Comparison of ENCODE assay signal across 8 cellular contexts in the genomic region with DNA sequence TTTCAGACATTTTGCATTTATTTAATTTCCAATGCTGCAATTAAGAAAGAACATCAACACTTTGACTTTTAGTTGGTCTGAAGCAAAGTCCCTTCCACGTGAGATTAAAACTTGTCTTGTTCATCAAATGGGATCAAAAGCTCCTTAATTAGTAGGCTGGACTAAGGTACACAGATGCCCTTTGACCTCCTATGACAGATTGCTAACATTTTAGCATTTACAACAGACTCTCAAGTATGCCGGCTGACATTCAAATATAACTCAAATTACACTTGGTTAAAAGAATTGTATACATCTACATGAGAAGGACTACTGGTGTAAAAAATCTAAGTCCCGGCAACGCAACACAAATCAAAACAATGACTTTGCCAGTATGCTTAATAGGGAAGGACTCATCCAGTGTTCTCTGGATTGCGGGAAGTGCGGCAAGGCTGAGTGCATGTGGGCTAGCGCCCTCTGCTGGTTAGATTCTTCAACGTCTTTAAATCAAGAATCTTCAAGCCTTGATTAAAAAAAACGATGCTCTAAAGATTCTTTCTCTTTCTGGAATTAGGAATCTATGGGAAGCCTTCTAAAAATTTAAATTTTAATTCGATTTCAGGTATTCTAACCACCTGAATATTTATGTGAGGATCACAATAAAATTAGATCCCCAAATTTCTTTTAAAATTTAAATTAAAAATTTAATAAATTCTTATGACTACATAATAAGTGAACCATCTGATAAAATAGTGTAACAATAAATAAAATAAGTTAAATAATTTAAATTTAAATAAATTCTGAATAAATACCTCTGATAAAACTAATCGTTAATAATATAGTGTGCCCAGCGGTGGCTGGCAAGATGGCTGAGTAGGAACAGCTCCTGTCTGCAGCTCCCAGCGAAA.
DNase-seq lines count a peak whose midpoint lies in the region; ATAC-seq, FAIRE-seq and TF ChIP-seq lines count a peak whose summit lies in the region.

No MANE protein-coding gene starts in this region.

- H3K27ac Mint-ChIP-seq in activated CD4-positive, alpha-beta memory T cell treated with anti-CD3 and anti-CD28 coated beads for 36 hours = no peak overlapping the region

- H3K36me3 Mint-ChIP-seq in activated CD4-positive, alpha-beta memory T cell treated with anti-CD3 and anti-CD28 coated beads for 36 hours = no peaks in the 10 kb centered on the region

- DNase-seq in GM12891 (ENCODE audit: insufficient read length, low spot score) (peak; percentile 5), NCI-H524 treated with DMSO at 0.1 percent for 48 hours (lab: John Stamatoyannopoulos, UW) (peak; percentile 29), epithelial cell of prostate (ENCODE audit: low read depth, low spot score) (peak; percentile 24), middle frontal gyrus (ENCODE audit: extremely low spot score, low spot score) (peak; percentile 65)
- peak; percentile 49 for DNase-seq in activated CD4-positive, alpha-beta memory T cell treated with anti-CD3 and anti-CD28 coated beads for 36 hours

- H3K4me3 Mint-ChIP-seq in activated CD4-positive, alpha-beta memory T cell treated with anti-CD3 and anti-CD28 coated beads for 36 hours = no peak overlapping the region

- peaks cover 0 to 3% (median 0%) of the 10 kb centered on the region in 5 donors for H3K4me1 ChIP-seq in subcutaneous abdominal adipose tissue (ENCODE audit: control insufficient read depth in 5 of 5, insufficient read depth in 5 of 5, low read length in 5 of 5)

- H3K9me3 Mint-ChIP-seq in activated CD4-positive, alpha-beta memory T cell treated with anti-CD3 and anti-CD28 coated beads for 36 hours = no peaks in the 10 kb centered on the region

- H3K27me3 ChIP-seq in subcutaneous abdominal adipose tissue (ENCODE audit: control insufficient read depth in 5 of 5, insufficient read depth in 4 of 5, low read length in 5 of 5) = peaks cover 0 to 3% (median 0%) of the 10 kb centered on the region in 5 donors

- no peaks in the 10 kb centered on the region for H3K36me3 ChIP-seq in subcutaneous abdominal adipose tissue (ENCODE audit: control insufficient read depth in 5 of 5, insufficient read depth in 5 of 5, low read length in 5 of 5)

- H3K27ac ChIP-seq in epithelial cell of prostate (no peak overlapping the region), subcutaneous abdominal adipose tissue (ENCODE audit: low read depth, low read length) (no peak overlapping the region)

- peak; percentile 85 for ATAC-seq in HG03565 (IDR thresholded peaks at IDR 0.05; ENCODE audit: unreplicated experiment)

- no peak overlapping the region for H3K9ac ChIP-seq in subcutaneous abdominal adipose tissue (ENCODE audit: low read length in 5 of 5)

- peaks cover 5% of the 10 kb centered on the region for H3K27me3 Mint-ChIP-seq in activated CD4-positive, alpha-beta memory T cell treated with anti-CD3 and anti-CD28 coated beads for 36 hours

- intact Hi-C loops in activated CD4-positive, alpha-beta memory T cell treated with anti-CD3 and anti-CD28 coated beads for 36 hours (cut with micrococcal nuclease) = loop anchor here (1.0 to 10.0 kb wide), 4 partner anchors 931 to 1936 kb away; no protein-coding TSS in a partner anchor

- CTCF ChIA-PET in activated CD4-positive, alpha-beta memory T cell treated with anti-CD3 and anti-CD28 coated beads for 36 hours (lab: Charles Lee) = interaction anchor here (0.6 to 1.9 kb wide), 7 partner anchors 11 to 1177 kb away, joined by 3 to 10 read pairs (median 4); no protein-coding TSS in a partner anchor

- POLR2A ChIA-PET in activated CD4-positive, alpha-beta memory T cell treated with anti-CD3 and anti-CD28 coated beads for 36 hours (lab: Charles Lee) = no interaction called here

- H3K4me1 Mint-ChIP-seq in activated CD4-positive, alpha-beta memory T cell treated with anti-CD3 and anti-CD28 coated beads for 36 hours (ENCODE audit: low read depth) = no peaks in the 10 kb centered on the region

- peak overlapping the region in 3 of 5 donors; percentile 5 to 49 (median 39) for H3K4me3 ChIP-seq in subcutaneous abdominal adipose tissue (ENCODE audit: low read depth in 1 of 5, low read length in 5 of 5)

- TF ChIP-seq POLR2A in GM12891 (IDR thresholded peaks at IDR 0.05; ENCODE audit: low read depth, low read length) = no peak

- H3K9me3 ChIP-seq in subcutaneous abdominal adipose tissue (ENCODE audit: control insufficient read depth in 5 of 5, low read length in 5 of 5) = no peaks in the 10 kb centered on the region

- FAIRE-seq in A204.1 (lab: Jason Lieb, UNC) (peak; percentile 95), GM12891 (lab: Jason Lieb, UNC) (peak; percentile 62)

TF ChIP-seq in GM12891, 5 proteins besides CTCF, POLR2A, EP300 and RAD21:
- TF ChIP-seq POLR2AphosphoS5 (IDR thresholded peaks at IDR 0.05; ENCODE audit: low read depth, low read length) (no peak), PAX5 (IDR thresholded peaks at IDR 0.05; ENCODE audit: insufficient read depth, low read length, severe bottlenecking) (no peak), SPI1 (IDR thresholded peaks at IDR 0.05; ENCODE audit: low read depth, low read length) (no peak), TAF1 (IDR thresholded peaks at IDR 0.05; ENCODE audit: low read depth, low read length) (no peak), POU2F2 (IDR thresholded peaks at IDR 0.05; ENCODE audit: low read depth, low read length) (no peak)

Comparison
In these comparisons a context has a peak if more than half of its experiments do, and no peak if none do; other contexts are left out.
1. DNase-seq: peak in every context shown above with its lines; median percentile 65 in middle frontal gyrus; 49 in activated CD4-positive, alpha-beta memory T cell treated with anti-CD3 and anti-CD28 coated beads for 36 hours; 29 in NCI-H524 treated with DMSO at 0.1 percent for 48 hours; 24 in epithelial cell of prostate; 5 in GM12891.